In the genomic region with DNA sequence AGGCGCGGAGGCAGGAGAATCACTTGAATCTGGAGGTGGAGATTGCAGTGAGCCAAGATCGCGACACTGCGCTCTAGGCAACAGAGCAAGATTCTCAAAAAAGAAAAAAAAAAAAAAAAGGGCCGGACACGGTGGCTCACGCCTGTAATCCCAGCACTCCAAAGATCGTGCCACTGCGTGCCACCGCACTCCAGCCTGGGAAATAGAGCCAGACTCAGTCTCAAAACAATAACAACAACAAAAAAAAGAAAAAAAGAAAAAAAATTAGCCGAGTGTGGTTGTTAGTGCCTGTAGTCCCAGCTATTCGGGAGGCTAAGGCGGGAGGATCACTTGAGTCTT, we compare ENCODE assay signal across 8 cellular contexts. TPM values are rescaled to one million over a fixed set of nuclear protein-coding genes. Genes with fewer than 3 reads are reported as not detected.
DNase-seq lines count a peak whose midpoint lies in the region; ATAC-seq and TF ChIP-seq lines count a peak whose summit lies in the region.

No MANE protein-coding gene starts in this region.

- H4K20me1 ChIP-seq in PC-3 (ENCODE audit: low read length) = peaks cover 36% of the 10 kb centered on the region

- BruUV-seq in Calu3 (replicated peaks; lab: Mats Ljungman, UMichigan) (no TSS peak), PC-3 (replicated peaks; lab: Mats Ljungman, UMichigan) (no TSS peak)

- H3K9me3 ChIP-seq in PC-3 (ENCODE audit: low read length) = no peaks in the 10 kb centered on the region
- H3K9me3 ChIP-seq in neutrophil = no peaks in the 10 kb centered on the region
- no peaks in the 10 kb centered on the region for H3K9me3 ChIP-seq in SJCRH30 (replicated peaks)

- no peak for TF ChIP-seq CTCF in Calu3 (IDR thresholded peaks at IDR 0.05; ENCODE audit: unreplicated experiment)
- TF ChIP-seq CTCF in PC-3 (conservative IDR thresholded peaks at IDR 0.05; ENCODE audit: low read depth, low read length) = no peak
- no peak for TF ChIP-seq CTCF in coronary artery (IDR thresholded peaks at IDR 0.05)
- no peak for TF ChIP-seq CTCF in neutrophil (IDR thresholded peaks at IDR 0.05)

- DNase-seq in Calu3 = no peak
- no peak for DNase-seq in PC-3
- DNase-seq in coronary artery (ENCODE audit: low spot score) = no peak
- DNase-seq in SJCRH30 = no peak
- DNase-seq in HPDE6-E6E7 (ENCODE audit: extremely low spot score) = no peak
- DNase-seq in NCI-H526 treated with DMSO at 0.1 percent for 48 hours (lab: John Stamatoyannopoulos, UW) = no peak

- H3K27me3 Mint-ChIP-seq in Calu3 (ENCODE audit: unreplicated experiment) = no peaks in the 10 kb centered on the region

- peak overlapping the region; percentile 99 for H3K4me3 Mint-ChIP-seq in Calu3 (ENCODE audit: low read depth, unreplicated experiment)

- H3K27ac Mint-ChIP-seq in Calu3 (ENCODE audit: unreplicated experiment) = peak overlapping the region; percentile 100

- H3K9me3 Mint-ChIP-seq in Calu3 (ENCODE audit: low read depth, unreplicated experiment) = no peaks in the 10 kb centered on the region

- peaks cover 36% of the 10 kb centered on the region for H3K4me1 Mint-ChIP-seq in Calu3 (ENCODE audit: low read depth, unreplicated experiment)

- 0 out of 2 replicates have a peak overlapping the region, but pooled peaks have one; percentile 11 for H3K4me2 ChIP-seq in PC-3 (ENCODE audit: low read length)

- H3K36me3 ChIP-seq in PC-3 (ENCODE audit: low read depth, low read length) (peaks cover 37% of the 10 kb centered on the region), neutrophil (peaks cover 30% of the 10 kb centered on the region), SJCRH30 (peaks cover 41% of the 10 kb centered on the region)

- intact Hi-C loops in Calu3 (cut with micrococcal nuclease; ENCODE audit: unreplicated experiment) (loop anchor here (1.0 kb wide), 1 partner anchor 212 kb away; no protein-coding TSS in a partner anchor), PC-3 (cut with micrococcal nuclease) (loop anchor here (5.0 kb wide), 1 partner anchor 213 kb away; no protein-coding TSS in a partner anchor)

- peaks cover 36% of the 10 kb centered on the region for H3K79me2 ChIP-seq in PC-3 (ENCODE audit: low read length)

- POLR2A ChIA-PET in PC-3 (lab: Charles Lee; ENCODE audit: unreplicated experiment) = interaction anchor here (0.6 kb wide), 1 partner anchor 175 kb away, joined by 3 read pairs; no protein-coding TSS in a partner anchor

- no peaks in the 10 kb centered on the region for H3K9me2 ChIP-seq in PC-3 (replicated peaks; ENCODE audit: low read length)

- H3K36me3 Mint-ChIP-seq in Calu3 (ENCODE audit: insufficient read depth, unreplicated experiment) = peaks cover 47% of the 10 kb centered on the region

- ATAC-seq in PC-3 (no peak), HG02798 (IDR thresholded peaks at IDR 0.05; ENCODE audit: poor library complexity, unreplicated experiment) (no peak)

- peak overlapping the region; percentile 65 for H2AFZ ChIP-seq in PC-3 (ENCODE audit: low read length)

- H3K4me1 ChIP-seq in PC-3 (ENCODE audit: insufficient read depth, low read length) (peaks cover 15% of the 10 kb centered on the region), neutrophil (ENCODE audit: control insufficient read depth in 1 of 2, insufficient read depth in 1 of 2, low read depth in 1 of 2, low read length in 1 of 2) (peaks cover 8 to 12% of the 10 kb centered on the region in 2 experiments), SJCRH30 (no peaks in the 10 kb centered on the region; the same call in 1 of the 2 replicates)

- no peaks in the 10 kb centered on the region for H3K27me3 ChIP-seq in PC-3 (ENCODE audit: low read length)
- no peaks in the 10 kb centered on the region for H3K27me3 ChIP-seq in neutrophil
- no peaks in the 10 kb centered on the region for H3K27me3 ChIP-seq in SJCRH30

- CTCF ChIA-PET in Calu3 (lab: Charles Lee) (interaction anchor here (0.6 to 0.7 kb wide), 3 partner anchors 41 to 341 kb away, joined by 3 to 4 read pairs (median 3); no protein-coding TSS in a partner anchor), PC-3 (lab: Charles Lee) (interaction anchor here (0.6 kb wide), 1 partner anchor 337 kb away, joined by 3 read pairs; no protein-coding TSS in a partner anchor)

- H3K4me3 ChIP-seq in PC-3 (ENCODE audit: low read length) (peak overlapping the region; percentile 83; the same call in 1 of the 2 replicates), coronary artery (peak overlapping the region; percentile 88), neutrophil (ENCODE audit: low read depth in 1 of 2, low read length in 1 of 2) (peak overlapping the region; percentile 81 to 89), SJCRH30 (no peak overlapping the region)

- H3K27ac ChIP-seq in PC-3 (ENCODE audit: low read length) (no peak overlapping the region), coronary artery (peak overlapping the region in 1 of 2 donors; percentile 90), neutrophil (peak overlapping the region; percentile 81), SJCRH30 (no peak overlapping the region)

- H3F3A ChIP-seq in PC-3 (ENCODE audit: low read length, unreplicated experiment) = peaks cover 18% of the 10 kb centered on the region

- H3K9ac ChIP-seq in PC-3 (ENCODE audit: low read length) = no peak overlapping the region

RNA-seq across cellular contexts. Expression of gene RPL6, which starts 0.5 kb away (rescaled TPM):
- 1,147 and 1,267 TPM in 2 replicates for total RNA-seq in Calu3 (2022)
- 1,342 and 1,509 TPM in 2 replicates for total RNA-seq in PC-3 (2014; rRNA removed)
- 2,828 and 2,941 TPM in 2 replicates for total RNA-seq in SJCRH30 (2014; rRNA removed; shearing (Covaris generic))

RNA-seq across cellular contexts. Expression of gene PTPN11, which starts 8.9 kb away (rescaled TPM):
- total RNA-seq in Calu3 (2022) (156 and 174 TPM in 2 replicates), PC-3 (2014; rRNA removed) (121 and 137 TPM in 2 replicates)
- total RNA-seq in SJCRH30 (2014; rRNA removed; shearing (Covaris generic)) = 85.1 and 90.6 TPM in 2 replicates

RNA-seq across cellular contexts. Expression of gene HECTD4, which starts 27.6 kb away (rescaled TPM):
- total RNA-seq in Calu3 (2022) = 65.7 and 70.2 TPM in 2 replicates
- total RNA-seq in PC-3 (2014; rRNA removed) = 24.6 and 31.2 TPM in 2 replicates
- 10.0 and 13.1 TPM in 2 replicates for total RNA-seq in SJCRH30 (2014; rRNA removed; shearing (Covaris generic))
